8 cellular contexts compared by ENCODE assay signal in the genomic region with DNA sequence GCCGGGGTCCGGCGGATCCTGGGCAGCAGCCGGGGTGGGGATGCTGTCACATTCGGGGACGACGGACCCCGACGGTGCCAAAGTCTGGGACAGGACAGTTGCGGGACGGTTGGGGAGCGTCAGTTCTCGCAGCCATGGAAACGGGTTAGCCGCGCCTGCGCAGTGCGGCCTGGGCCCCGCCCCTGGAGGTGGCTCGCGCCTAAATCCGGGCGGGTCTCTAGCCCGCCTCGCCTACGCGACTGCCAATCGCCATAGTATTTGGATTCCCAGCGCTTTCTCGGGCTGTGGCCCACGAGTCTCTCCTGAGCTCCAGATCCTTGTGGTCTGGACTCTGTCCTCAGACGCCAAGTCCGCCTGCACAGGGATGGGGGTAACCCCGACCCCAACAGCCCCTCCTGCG. TPM values are rescaled to one million over a fixed set of nuclear protein-coding genes. Genes with fewer than 3 reads are reported as not detected.
DNase-seq lines count a peak whose midpoint lies in the region; ATAC-seq and TF ChIP-seq lines count a peak whose summit lies in the region.

Gene ZMYND10 (minus strand): TSS at position 147 of the 400 bp plus-strand sequence. CDS start 153 bp downstream, outside the sequence.

- TF ChIP-seq CTCF in prostate gland (IDR thresholded peaks at IDR 0.05), result no peak

- DNase-seq in GM19240 (ENCODE audit: insufficient read length, low spot score) (peak; percentile 51), RPMI7951 (ENCODE audit: low read depth) (peak; percentile 69), Right ventricle myocardium superior (peak; percentile 89), prostate gland (ENCODE audit: low spot score) (peak; percentile 43), NCI-H1694 treated with DMSO at 0.1 percent for 48 hours (lab: John Stamatoyannopoulos, UW) (no peak)
- DNase-seq in activated naive CD4-positive, alpha-beta T cell treated with Interleukin-2 at 50 U/mL for 16 hours, result peak; percentile 75

- TF ChIP-seq POLR2A in prostate gland (IDR thresholded peaks at IDR 0.05), result no peak

- peaks cover 10% of the 10 kb centered on the region for H3K4me1 ChIP-seq in prostate gland (replicated peaks)

- H3K4me3 ChIP-seq in prostate gland, result peak within 1 kb of the TSS; percentile 9 to 33

- 2% methylated on average over 31 of the region's 35 CpGs for WGBS in prostate gland

- intact Hi-C loops in Right ventricle myocardium superior (cut with DNase I) (loop anchor here (5.0 kb wide), 1 partner anchor 197 kb away; no protein-coding TSS in a partner anchor), prostate gland (cut with DNase I) (loop anchor here (10.0 kb wide), 1 partner anchor 1059 kb away; no protein-coding TSS in a partner anchor)

- no peaks in the 10 kb centered on the region for H3K27me3 ChIP-seq in prostate gland (replicated peaks; ENCODE audit: insufficient read depth)

- H3K36me3 ChIP-seq in prostate gland, result no peaks in the 10 kb centered on the region

- H3K9me3 ChIP-seq in prostate gland, result no peaks in the 10 kb centered on the region

- peak; percentile 44 for ATAC-seq in Right ventricle myocardium superior (ENCODE audit: poor library complexity)
- no peak for ATAC-seq in HG03196 (IDR thresholded peaks at IDR 0.05; ENCODE audit: unreplicated experiment)
- ATAC-seq in HG03521 (IDR thresholded peaks at IDR 0.05; ENCODE audit: unreplicated experiment), result no peak

- H3K27ac ChIP-seq in prostate gland, result peak within 1 kb of the TSS in 1 of 2 donors; percentile 14

RNA-seq across cellular contexts. Expression of gene ZMYND10, which starts in this region (rescaled TPM):
- total RNA-seq in RPMI7951 (2014; rRNA removed; shearing (Covaris generic)), result 2.9 and 5.2 TPM in 2 replicates
- total RNA-seq in Right ventricle myocardium superior (not detected), prostate gland (10 to 100 TPM in 1 of 2 donors, 1 to 10 TPM in 1; 1.6 to 41.9 TPM)

Comparison
In these comparisons a context has a peak if more than half of its experiments do, and no peak if none do; other contexts are left out.
1. Peak in DNase-seq and ATAC-seq in Right ventricle myocardium superior; RNA of the gene not detected or under 1 TPM.